36 cellular contexts compared by ENCODE assay signal in the genomic region with DNA sequence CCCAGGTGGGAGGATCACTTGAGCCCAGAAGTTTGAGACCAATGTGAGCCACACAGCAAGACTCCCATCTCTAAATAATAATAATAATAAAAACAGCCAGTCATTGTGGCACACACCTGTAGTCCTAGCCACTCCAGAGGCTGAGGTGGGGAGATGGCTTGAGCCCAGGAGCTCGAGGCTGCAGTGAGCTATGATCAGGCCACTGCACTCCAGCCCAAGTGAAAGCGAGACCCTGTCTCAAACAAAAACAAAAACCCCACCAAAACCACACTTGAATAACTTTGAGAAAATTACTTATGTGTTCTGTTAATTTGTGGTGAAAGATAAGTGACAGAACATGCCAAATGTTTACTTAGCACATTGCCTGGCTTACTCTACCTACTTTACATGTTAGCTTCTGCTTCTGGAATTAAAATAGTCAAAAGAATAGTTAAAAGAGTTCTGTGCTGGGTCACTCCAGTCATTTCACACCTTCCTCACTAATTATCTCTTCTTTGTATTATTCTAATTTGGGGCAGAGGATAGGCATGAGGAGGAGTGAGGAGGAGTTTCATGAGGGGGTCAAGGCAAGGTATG. TPM values are rescaled to one million over a fixed set of nuclear protein-coding genes. Genes with fewer than 3 reads are reported as not detected.
DNase-seq lines count a peak whose midpoint lies in the region; ATAC-seq, FAIRE-seq and TF ChIP-seq lines count a peak whose summit lies in the region.
"Had no signal": no experiment of that assay in that cellular context is flagged by ENCODE, and none has a peak within 500 bp of the region (broad histone marks: within the 10 kb centered on the region; RNA-seq: fewer than 3 reads in every experiment).

No MANE protein-coding gene starts in this region.

- POLR2A ChIA-PET in activated CD4-positive, alpha-beta T cell treated with anti-CD3 and anti-CD28 coated beads for 36 hours (lab: Charles Lee), result no interaction called here
- POLR2A ChIA-PET in activated CD4-positive, alpha-beta T cell treated with anti-CD3 and anti-CD28 coated beads, Interleukin-2, amount 10 ng/mL, durations not matched to agents 7 days and 5 days (lab: Charles Lee), result interaction anchor here (0.7 kb wide), 1 partner anchor 10 kb away, joined by 3 read pairs; the partner anchor contains the start of gene PHTF2
- POLR2A ChIA-PET in GM12878 (lab: Charles Lee), result interaction anchor here (0.6 kb wide), 2 partner anchors 182 to 253 kb away, joined by 3 to 4 read pairs; no protein-coding TSS in a partner anchor

- H3K36me3 ChIP-seq in GM12878 (ENCODE audit: control insufficient read depth in 2 of 2, insufficient read depth in 2 of 2, low read length in 1 of 2), result peaks cover 0 to 5% of the 10 kb centered on the region in 2 experiments; a peak in 1 of 4 replicates
- H3K36me3 ChIP-seq: upper lobe of right lung had no signal

- RAD21 ChIA-PET in GM12878 (lab: Charles Lee; ENCODE audit: unreplicated experiment), result interaction anchor here (1.3 kb wide), 1 partner anchor 119 kb away, joined by 4 read pairs; no protein-coding TSS in a partner anchor

- SMC1A ChIA-PET in GM12878 (lab: Charles Lee; ENCODE audit: uncharacterized antibody, unreplicated experiment), result interaction anchor here (0.6 to 1.0 kb wide), 3 partner anchors 9 to 86 kb away, joined by 3 to 4 read pairs (median 3); no protein-coding TSS in a partner anchor

- H3K9me3 ChIP-seq in GM12878 (replicated peaks; ENCODE audit: control insufficient read depth, insufficient read depth, low read length), result peaks cover 9% of the 10 kb centered on the region
- H3K9me3 ChIP-seq: MG63, suprapubic skin, upper lobe of right lung had no signal

- H3K36me3 Mint-ChIP-seq in activated CD4-positive, alpha-beta T cell treated with anti-CD3 and anti-CD28 coated beads for 36 hours (ENCODE audit: low read depth), result peaks cover 17% of the 10 kb centered on the region
- H3K36me3 Mint-ChIP-seq in activated CD4-positive, alpha-beta T cell treated with anti-CD3 and anti-CD28 coated beads, Interleukin-2, amount 10 ng/mL, durations not matched to agents 7 days and 5 days (ENCODE audit: low read depth), result peaks cover 24% of the 10 kb centered on the region

- in situ Hi-C loops in GM12878 (cut with MboI), result no loop called here

- H3K27me3 ChIP-seq in GM12878 (replicated peaks in 1 of 2; ENCODE audit: control insufficient read depth in 2 of 2, insufficient read depth in 2 of 2, low read length in 1 of 2), result no peaks in the 10 kb centered on the region
- H3K27me3 ChIP-seq: MG63, suprapubic skin, upper lobe of right lung had no signal

- no peak overlapping the region for H2AFZ ChIP-seq in GM12878 (ENCODE audit: control insufficient read depth, low read depth, low read length)

- no peak overlapping the region for H3K9ac ChIP-seq in GM12878 (ENCODE audit: control insufficient read depth, insufficient read depth, low read length)
- H3K9ac ChIP-seq: KMS-11 had no signal

- DNase-seq in activated CD4-positive, alpha-beta T cell treated with anti-CD3 and anti-CD28 coated beads for 36 hours, result no peak
- DNase-seq in activated CD4-positive, alpha-beta T cell treated with anti-CD3 and anti-CD28 coated beads, Interleukin-2, amount 10 ng/mL, durations not matched to agents 7 days and 5 days, result no peak
- DNase-seq in GM12878 (ENCODE audit: low read depth, low spot score) (no peak), iPS-NIHi7 (ENCODE audit: extremely low spot score) (no peak), NCI-H1092 (lab: John Stamatoyannopoulos, UW) (no peak), NCI-H2196 (lab: John Stamatoyannopoulos, UW; ENCODE audit: unreplicated experiment) (no peak)
- DNase-seq: activated naive CD4-positive, alpha-beta T cell treated with Interleukin-2 at 50 U/mL for 16 hours; activated T-cell treated with anti-CD3 and anti-CD28 coated beads, Interleukin-2, amount 50 U/mL, for 4 hours; Calu3; central memory CD4-positive, alpha-beta T cell; cortex of kidney; DMS79 treated with DMSO at 0.1 percent for 48 hours; effector memory CD4-positive, alpha-beta T cell; GDM1; hypothalamus; immature natural killer cell; left cardiac atrium; MG63; natural killer cell; NCI-H2081; NCI-H774; nucleus accumbens; psoas muscle; SHP77 treated with DMSO at 0.1 percent for 48 hours; stimulated activated CD4-positive, alpha-beta T cell treated with anti-CD3 and anti-CD28 coated beads, Interleukin-4, amount 100 ng/mL, for 24 hours; upper lobe of right lung had no signal

- no peak overlapping the region for H3K4me3 Mint-ChIP-seq in activated CD4-positive, alpha-beta T cell treated with anti-CD3 and anti-CD28 coated beads for 36 hours
- H3K4me3 Mint-ChIP-seq in activated CD4-positive, alpha-beta T cell treated with anti-CD3 and anti-CD28 coated beads, Interleukin-2, amount 10 ng/mL, durations not matched to agents 7 days and 5 days, result no peak overlapping the region
- H3K4me3 Mint-ChIP-seq: activated T-cell treated with anti-CD3 and anti-CD28 coated beads, Interleukin-2, amount 50 U/mL, for 4 hours; immature natural killer cell; natural killer cell had no signal

- no peak for TF ChIP-seq CTCF in GM12878 (IDR thresholded peaks at IDR 0.05 in 2 of 3, conservative IDR thresholded peaks at IDR 0.05 in 1 of 3; ENCODE audit: control insufficient read depth in 2 of 3, extremely low read depth in 1 of 3, insufficient read depth in 1 of 3, low read depth in 3 of 3, low read length in 3 of 3)

- TF ChIP-seq RAD21 in GM12878 (IDR thresholded peaks at IDR 0.05; ENCODE audit: insufficient read depth, low read depth, low read length), result no peak

- intact Hi-C loops in activated CD4-positive, alpha-beta T cell treated with anti-CD3 and anti-CD28 coated beads for 36 hours (cut with DNase I, micrococcal nuclease), result no loop called here
- intact Hi-C loops in GM12878 (cut with micrococcal nuclease; ENCODE audit: unreplicated experiment), result no loop called here

- H4K20me1 ChIP-seq in GM12878 (ENCODE audit: control insufficient read depth, insufficient read depth), result no peaks in the 10 kb centered on the region

- no peak for FAIRE-seq in GM12878 (lab: Jason Lieb, UNC)
- FAIRE-seq: RCC 7860 had no signal

- no peak overlapping the region for H3K4me3 ChIP-seq in GM12878
- H3K4me3 ChIP-seq: lung, MG63, psoas muscle, suprapubic skin, upper lobe of right lung had no signal

- no peaks in the 10 kb centered on the region for H3K9me3 Mint-ChIP-seq in activated CD4-positive, alpha-beta T cell treated with anti-CD3 and anti-CD28 coated beads for 36 hours (ENCODE audit: low read depth)
- no peaks in the 10 kb centered on the region for H3K9me3 Mint-ChIP-seq in activated CD4-positive, alpha-beta T cell treated with anti-CD3 and anti-CD28 coated beads, Interleukin-2, amount 10 ng/mL, durations not matched to agents 7 days and 5 days
- H3K9me3 Mint-ChIP-seq: activated T-cell treated with anti-CD3 and anti-CD28 coated beads, Interleukin-2, amount 50 U/mL, for 4 hours; immature natural killer cell; natural killer cell had no signal

- 12% methylated on average over 2 of the region's 2 CpGs for WGBS in GM12878 (ENCODE audit: insufficient coverage, insufficient replicate concordance, low lambda C conversion rate, missing lambda C conversion rate)

- no peaks in the 10 kb centered on the region for H3K4me1 ChIP-seq in GM12878 (ENCODE audit: control insufficient read depth, insufficient read depth, low read length)
- H3K4me1 ChIP-seq: suprapubic skin had no signal

- no peak overlapping the region for H3K27ac Mint-ChIP-seq in activated CD4-positive, alpha-beta T cell treated with anti-CD3 and anti-CD28 coated beads for 36 hours
- H3K27ac Mint-ChIP-seq in activated CD4-positive, alpha-beta T cell treated with anti-CD3 and anti-CD28 coated beads, Interleukin-2, amount 10 ng/mL, durations not matched to agents 7 days and 5 days, result no peak overlapping the region

- H3K27ac ChIP-seq in GM12878 (ENCODE audit: control insufficient read depth, insufficient read depth), result no peak overlapping the region
- H3K27ac ChIP-seq: 22Rv1, C4-2B, HL-60, KMS-11, psoas muscle, suprapubic skin, upper lobe of right lung had no signal

- CTCF ChIA-PET in activated CD4-positive, alpha-beta T cell treated with anti-CD3 and anti-CD28 coated beads for 36 hours (lab: Charles Lee), result interaction anchor here (0.6 kb wide), 1 partner anchor 252 kb away, joined by 3 read pairs; no protein-coding TSS in a partner anchor
- CTCF ChIA-PET in activated CD4-positive, alpha-beta T cell treated with anti-CD3 and anti-CD28 coated beads, Interleukin-2, amount 10 ng/mL, durations not matched to agents 7 days and 5 days (lab: Charles Lee), result interaction anchor here (1.4 to 1.8 kb wide), 2 partner anchors 14 to 23 kb away, joined by 3 read pairs; no protein-coding TSS in a partner anchor
- CTCF ChIA-PET in GM12878 (lab: Yijun Ruan, JAX), result interaction anchor here (1.5 kb wide), 1 partner anchor 9 kb away, joined by 4 read pairs; no protein-coding TSS in a partner anchor

- H3K4me2 ChIP-seq in GM12878 (ENCODE audit: control insufficient read depth, insufficient read depth), result no peak overlapping the region
- H3K4me2 ChIP-seq: KMS-11 had no signal

- H3K79me2 ChIP-seq in GM12878 (ENCODE audit: control insufficient read depth, insufficient read depth, low read length), result no peaks in the 10 kb centered on the region

- BruUV-seq in GM12878 (replicated peaks; lab: Mats Ljungman, UMichigan), result no TSS peak

- TF ChIP-seq EP300 in GM12878 (IDR thresholded peaks at IDR 0.05; ENCODE audit: borderline replicate concordance in 1 of 2, control insufficient read depth in 1 of 2, low read depth in 2 of 2, low read length in 2 of 2), result no peak

- peak; percentile 16 for ATAC-seq in activated CD4-positive, alpha-beta T cell treated with anti-CD3 and anti-CD28 coated beads for 36 hours
- ATAC-seq in GM18867 (IDR thresholded peaks at IDR 0.05; ENCODE audit: unreplicated experiment) (peak; percentile 39), HG02938 (IDR thresholded peaks at IDR 0.05; ENCODE audit: unreplicated experiment) (peak; percentile 50), GM12878 (peak; percentile 60)
- ATAC-seq: activated T-cell treated with anti-CD3 and anti-CD28 coated beads, Interleukin-2, amount 50 U/mL, for 4 hours; HCT116; left cardiac atrium; natural killer cell; psoas muscle; upper lobe of right lung had no signal

- H3K27me3 Mint-ChIP-seq in activated CD4-positive, alpha-beta T cell treated with anti-CD3 and anti-CD28 coated beads for 36 hours, result no peaks in the 10 kb centered on the region
- no peaks in the 10 kb centered on the region for H3K27me3 Mint-ChIP-seq in activated CD4-positive, alpha-beta T cell treated with anti-CD3 and anti-CD28 coated beads, Interleukin-2, amount 10 ng/mL, durations not matched to agents 7 days and 5 days

- H3K4me1 Mint-ChIP-seq in activated CD4-positive, alpha-beta T cell treated with anti-CD3 and anti-CD28 coated beads for 36 hours, result no peaks in the 10 kb centered on the region
- H3K4me1 Mint-ChIP-seq in activated CD4-positive, alpha-beta T cell treated with anti-CD3 and anti-CD28 coated beads, Interleukin-2, amount 10 ng/mL, durations not matched to agents 7 days and 5 days, result peaks cover 1% of the 10 kb centered on the region

- TF ChIP-seq POLR2A in GM12878 (IDR thresholded peaks at IDR 0.05; ENCODE audit: low read depth, low read length), result no peak

RNA-seq across cellular contexts. Expression of gene TMEM60, which starts 9.8 kb away (rescaled TPM):
- 10 to 100 TPM in 1 of 2 experiments, 1 to 10 TPM in 1; 7.9 to 10.1 TPM for total RNA-seq in activated CD4-positive, alpha-beta T cell treated with anti-CD3 and anti-CD28 coated beads for 36 hours
- 10 to 100 TPM; 15.2 to 15.9 TPM for total RNA-seq in activated CD4-positive, alpha-beta T cell treated with anti-CD3 and anti-CD28 coated beads, Interleukin-2, amount 10 ng/mL, durations not matched to agents 7 days and 5 days
- 7.0 and 7.6 TPM in 2 replicates for total RNA-seq in GM12878 (2013; cell fraction: nucleolus; rRNA removed)
- total RNA-seq in GM12878 (2014; rRNA removed) (15.5 and 21.0 TPM in 2 replicates), GM12878 (2014; rRNA removed; fragmentation: Illumina TruSeq; extraction: Trizol) (20.1 and 21.3 TPM in 2 replicates), GM12878 (2021) (12.8 and 13.2 TPM in 2 replicates)
- 10.9 TPM for polyA plus RNA-seq in GM12878 (2011; ENCODE audit: low read depth)
- polyA plus RNA-seq in GM12878 (2011; rRNA removed) (36.3 and 48.0 TPM in 2 replicates), GM12878 (2014; fragmentation: Illumina TruSeq; extraction: Trizol) (20.9 and 24.3 TPM in 2 replicates), GM12878 (2014; fragmentation: Nextera tagmentation; extraction: Ambion mirVana) (10 to 100 TPM; 75.6 to 94.2 TPM), GM12878 (2014; rRNA removed) (18.8 and 25.7 TPM in 2 replicates), GM12878 (2016; fragmentation: Nextera tagmentation; extraction: Ambion mirVana) (10 to 100 TPM; 34.8 to 36.0 TPM)
- 12.2 and 14.0 TPM in 2 replicates for polyA plus RNA-seq in GM12878 (2011; cell fraction: cytosol; rRNA removed)
- polyA plus RNA-seq in GM12878 (2011; cell fraction: nucleus; rRNA removed), result 9.8 and 12.7 TPM in 2 replicates
- 17.0 and 20.6 TPM in 2 replicates for polyA plus RNA-seq in GM12878 (2012)
- polyA minus RNA-seq in GM12878 (2011; rRNA and poly(A)+ RNA removed), result 11.5 and 11.6 TPM in 2 replicates
- 3.1 and 6.0 TPM in 2 replicates for polyA minus RNA-seq in GM12878 (2011; cell fraction: cytosol; rRNA and poly(A)+ RNA removed)
- polyA minus RNA-seq in GM12878 (2011; cell fraction: nucleus; rRNA and poly(A)+ RNA removed), result 3.4 and 4.4 TPM in 2 replicates

RNA-seq across cellular contexts. Expression of gene PHTF2, which starts 10.2 kb away (rescaled TPM):
- 10 to 100 TPM; 25.5 to 26.7 TPM for total RNA-seq in activated CD4-positive, alpha-beta T cell treated with anti-CD3 and anti-CD28 coated beads for 36 hours
- 10 to 100 TPM; 33.6 to 39.5 TPM for total RNA-seq in activated CD4-positive, alpha-beta T cell treated with anti-CD3 and anti-CD28 coated beads, Interleukin-2, amount 10 ng/mL, durations not matched to agents 7 days and 5 days
- total RNA-seq in GM12878 (2013; cell fraction: nucleolus; rRNA removed), result 98.2 and 101 TPM in 2 replicates
- 29.2 and 35.3 TPM in 2 replicates for total RNA-seq in GM12878 (2014; rRNA removed)
- total RNA-seq in GM12878 (2014; rRNA removed; fragmentation: Illumina TruSeq; extraction: Trizol), result 35.1 and 35.7 TPM in 2 replicates
- total RNA-seq in GM12878 (2021), result 30.4 and 33.6 TPM in 2 replicates
- polyA plus RNA-seq in GM12878 (2011; ENCODE audit: low read depth), result 9.0 TPM
- 41.8 and 69.0 TPM in 2 replicates for polyA plus RNA-seq in GM12878 (2011; rRNA removed)
- polyA plus RNA-seq in GM12878 (2011; cell fraction: cytosol; rRNA removed), result 12.3 and 15.8 TPM in 2 replicates
- 32.1 and 34.3 TPM in 2 replicates for polyA plus RNA-seq in GM12878 (2011; cell fraction: nucleus; rRNA removed)
- 17.4 and 21.1 TPM in 2 replicates for polyA plus RNA-seq in GM12878 (2012)
- 40.3 and 50.4 TPM in 2 replicates for polyA plus RNA-seq in GM12878 (2014; fragmentation: Illumina TruSeq; extraction: Trizol)
- polyA plus RNA-seq in GM12878 (2014; fragmentation: Nextera tagmentation; extraction: Ambion mirVana), result 10 to 100 TPM; 12.9 to 14.1 TPM
- polyA plus RNA-seq in GM12878 (2014; rRNA removed), result 22.0 and 23.8 TPM in 2 replicates
- polyA plus RNA-seq in GM12878 (2016; fragmentation: Nextera tagmentation; extraction: Ambion mirVana), result 10 to 100 TPM; 21.0 to 24.7 TPM
- 32.5 and 41.2 TPM in 2 replicates for polyA minus RNA-seq in GM12878 (2011; rRNA and poly(A)+ RNA removed)
- 12.6 and 13.6 TPM in 2 replicates for polyA minus RNA-seq in GM12878 (2011; cell fraction: cytosol; rRNA and poly(A)+ RNA removed)
- 29.0 and 31.5 TPM in 2 replicates for polyA minus RNA-seq in GM12878 (2011; cell fraction: nucleus; rRNA and poly(A)+ RNA removed)
